ENCODE assay signal across 6 cellular contexts in genomic region chr15:42491540-42492225, GRCh38. TPM values are rescaled to one million over a fixed set of nuclear protein-coding genes. Genes with fewer than 3 reads are reported as not detected.
DNase-seq lines count a peak whose midpoint lies in the region; ATAC-seq and TF ChIP-seq lines count a peak whose summit lies in the region.

No MANE protein-coding gene starts in this region.

- peak overlapping the region; percentile 95 for H3K4me3 ChIP-seq in astrocyte of the cerebellum (ENCODE audit: low read depth, low read length)

- H3K27me3 Mint-ChIP-seq in naive thymus-derived CD8-positive, alpha-beta T cell = peaks cover 0 to 2% (median 0%) of the 10 kb centered on the region in 5 donors

- no peak for ATAC-seq in naive thymus-derived CD8-positive, alpha-beta T cell
- no peak for ATAC-seq in HG03469 (IDR thresholded peaks at IDR 0.05; ENCODE audit: unreplicated experiment)

- peak overlapping the region; percentile 94 to 100 (median 99) for H3K4me3 Mint-ChIP-seq in naive thymus-derived CD8-positive, alpha-beta T cell

- in situ Hi-C loops in astrocyte of the cerebellum (cut with HindIII; ENCODE audit: low sequenced_read_pairs) = no loop called here
- in situ Hi-C loops in GM13976 (cut with MboI; ENCODE audit: low sequenced_read_pairs, unreplicated experiment) = no loop called here

- H3K9me3 Mint-ChIP-seq in naive thymus-derived CD8-positive, alpha-beta T cell = no peaks in the 10 kb centered on the region

- DNase-seq in HCEC 1CT = peak; percentile 72
- no peak for DNase-seq in astrocyte of the cerebellum (ENCODE audit: low read depth)
- peak in 1 of 10 donors; percentile 5 for DNase-seq in naive thymus-derived CD8-positive, alpha-beta T cell
- no peak for DNase-seq in GM13976 (ENCODE audit: low spot score)
- DNase-seq in epidermal melanocyte (ENCODE audit: insufficient read length, low spot score) = no peak

- H3K36me3 Mint-ChIP-seq in naive thymus-derived CD8-positive, alpha-beta T cell = peaks cover 0 to 5% (median 3%) of the 10 kb centered on the region in 3 donors

- no peak for TF ChIP-seq CTCF in astrocyte of the cerebellum (IDR thresholded peaks at IDR 0.05; ENCODE audit: low read depth, low read length, missing control alignments)
- TF ChIP-seq CTCF in GM13976 (IDR thresholded peaks at IDR 0.05; ENCODE audit: borderline replicate concordance, control extremely low read depth, extremely low read depth, insufficient read depth, missing control alignments) = no peak

- H3K4me1 Mint-ChIP-seq in naive thymus-derived CD8-positive, alpha-beta T cell = peaks cover 37 to 73% (median 69%) of the 10 kb centered on the region in 4 donors

- POLR2A ChIA-PET in naive thymus-derived CD8-positive, alpha-beta T cell (lab: Charles Lee) = interaction anchor here (0.6 to 2.2 kb wide), 18 partner anchors 8 to 1545 kb away, joined by 3 to 14 read pairs (median 4); partner anchors contain the start of genes CCNDBP1, ELL3, GANC and HAUS2

- peak overlapping the region; percentile 98 to 100 (median 99) for H3K27ac Mint-ChIP-seq in naive thymus-derived CD8-positive, alpha-beta T cell

RNA-seq across cellular contexts. Expression of gene ZNF106, which starts 0.7 kb away (rescaled TPM):
- 10 to 100 TPM; 36.7 to 39.6 TPM for total RNA-seq in naive thymus-derived CD8-positive, alpha-beta T cell
- polyA plus RNA-seq in naive thymus-derived CD8-positive, alpha-beta T cell = 10 to 100 TPM; 26.8 to 38.2 (median 32.3) TPM

RNA-seq across cellular contexts. Expression of gene SNAP23, which starts 3.8 kb away (rescaled TPM):
- total RNA-seq in naive thymus-derived CD8-positive, alpha-beta T cell = 10 to 100 TPM; 70.8 to 80.4 TPM
- 10 to 100 TPM; 60.9 to 75.3 (median 63.2) TPM for polyA plus RNA-seq in naive thymus-derived CD8-positive, alpha-beta T cell

RNA-seq across cellular contexts. Expression of gene LRRC57, which starts 56.9 kb away (rescaled TPM):
- 10 to 100 TPM; 17.1 to 18.4 TPM for total RNA-seq in naive thymus-derived CD8-positive, alpha-beta T cell
- polyA plus RNA-seq in naive thymus-derived CD8-positive, alpha-beta T cell = 1 to 10 TPM; 3.3 to 6.4 (median 5.5) TPM

RNA-seq across cellular contexts. Expression of gene HAUS2, which starts 57.0 kb away (rescaled TPM):
- total RNA-seq in naive thymus-derived CD8-positive, alpha-beta T cell = 10 to 100 TPM; 19.1 to 21.1 TPM
- 10 to 100 TPM; 20.8 to 25.4 (median 24.9) TPM for polyA plus RNA-seq in naive thymus-derived CD8-positive, alpha-beta T cell
